Comparison of ENCODE assay signal across 1 cellular context in the genomic region with DNA sequence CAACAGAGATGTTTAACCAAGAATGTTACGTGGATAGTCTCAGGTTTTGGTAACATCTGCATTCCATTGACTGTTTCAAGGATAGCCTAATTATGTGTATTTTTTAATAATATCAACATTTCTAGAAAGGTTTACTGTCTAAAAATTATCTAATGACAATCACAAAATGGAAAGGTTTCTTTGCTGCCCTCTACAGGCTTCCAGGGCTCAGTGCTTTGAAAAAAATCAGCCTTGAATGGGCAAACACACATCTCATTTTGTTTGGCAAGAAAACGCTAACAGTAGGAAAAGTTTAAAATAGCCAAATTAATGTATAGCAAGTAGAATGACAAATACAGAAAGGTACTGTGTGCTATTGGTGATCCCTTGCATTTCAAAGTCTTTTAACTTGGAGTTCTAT.
TF ChIP-seq lines count a peak whose summit lies in the region.

No MANE protein-coding gene starts in this region.

TF ChIP-seq in HEK293T, 16 proteins besides CTCF, POLR2A, EP300 and RAD21 (continued from another document):
- no peak for TF ChIP-seq SP1 (IDR thresholded peaks at IDR 0.05)
- no peak for TF ChIP-seq L3MBTL2 (conservative IDR thresholded peaks at IDR 0.05)
